ENCODE assay signal across 21 cellular contexts in genomic region chr3:52434491-52435115, GRCh38. TPM values are rescaled to one million over a fixed set of nuclear protein-coding genes. Genes with fewer than 3 reads are reported as not detected.
A peak's percentile ranks its signal among the peaks of the same experiment; 100 is the strongest.
DNase-seq lines count a peak whose midpoint lies in the region; ATAC-seq and TF ChIP-seq lines count a peak whose summit lies in the region.
"Had no signal": no experiment of that assay in that cellular context is flagged by ENCODE, and none has a peak within 500 bp of the region (broad histone marks: within the 10 kb centered on the region; RNA-seq: fewer than 3 reads in every experiment).

No MANE protein-coding gene starts in this region.

- BruUV-seq in mammary epithelial cell (replicated peaks; lab: Mats Ljungman, UMichigan): no TSS peak

- H3K9me2 ChIP-seq in MM.1S (replicated peaks; ENCODE audit: insufficient read depth, low read length): no peaks in the 10 kb centered on the region

- H3K27me3 Mint-ChIP-seq in neural progenitor cell (ENCODE audit: insufficient read depth, low read depth): peaks cover 9% of the 10 kb centered on the region
- H3K27me3 Mint-ChIP-seq: CD4-positive, alpha-beta memory T cell had no signal

- peak overlapping the region; percentile 13 for H3K27ac Mint-ChIP-seq in neural progenitor cell
- H3K27ac Mint-ChIP-seq: activated naive CD4-positive, alpha-beta T cell treated with anti-CD3 and anti-CD28 coated beads, Interleukin-2, amount 10 ng/mL, durations not matched to agents 7 days and 5 days; stimulated activated naive B cell treated with anti-CD40 and anti-IgM and Interleukin-4, amounts not matched to agents 10 μg/mL and 1 μg/mL and 100 μg/mL, for 72 hours had no signal

- H3K4me2 ChIP-seq in mammary epithelial cell (ENCODE audit: insufficient read depth, low read depth, low read length) (no peak overlapping the region), neural progenitor cell (no peak overlapping the region), MM.1S (ENCODE audit: low read depth, low read length) (no peak overlapping the region)

- CTCF ChIA-PET in mammary epithelial cell (lab: Charles Lee; ENCODE audit: low non-redundant PET): no interaction called here

- H3K9me3 ChIP-seq in left ventricle myocardium inferior (replicated peaks) (no peaks in the 10 kb centered on the region), mammary epithelial cell (replicated peaks; ENCODE audit: insufficient read depth, low read length) (no peaks in the 10 kb centered on the region), neural progenitor cell (ENCODE audit: low read depth) (no peaks in the 10 kb centered on the region), upper lobe of right lung (no peaks in the 10 kb centered on the region), HAP-1 (no peaks in the 10 kb centered on the region), MM.1S (replicated peaks; ENCODE audit: insufficient read depth, low read length) (no peaks in the 10 kb centered on the region)
- H3K9me3 ChIP-seq: ascending aorta, ovary had no signal

- H3K27ac ChIP-seq in left ventricle myocardium inferior (replicated peaks) (peak overlapping the region; percentile 79), mammary epithelial cell (ENCODE audit: insufficient read depth, low read depth, low read length) (no peak overlapping the region), neural progenitor cell (peak overlapping the region; percentile 34), upper lobe of right lung (no peak overlapping the region), MM.1S (ENCODE audit: low read length) (no peak overlapping the region)
- H3K27ac ChIP-seq: ascending aorta had no signal

- dilution Hi-C loops in mammary epithelial cell (cut with HindIII; ENCODE audit: low sequenced_read_pairs): no loop called here

- H3F3A ChIP-seq in neural progenitor cell (ENCODE audit: low read depth): peaks cover 17% of the 10 kb centered on the region
- no peaks in the 10 kb centered on the region for H3F3A ChIP-seq in MM.1S (ENCODE audit: insufficient read depth, low read length)

- ATAC-seq in Right ventricle myocardium inferior: no peak
- no peak for ATAC-seq in upper lobe of right lung
- ATAC-seq in GM18498 (IDR thresholded peaks at IDR 0.05; ENCODE audit: unreplicated experiment): no peak
- ATAC-seq: stimulated activated naive B cell treated with anti-CD40 and anti-IgM and Interleukin-4, amounts not matched to agents 10 μg/mL and 1 μg/mL and 100 μg/mL, for 72 hours had no signal

- H3K4me3 Mint-ChIP-seq in neural progenitor cell: no peak overlapping the region
- H3K4me3 Mint-ChIP-seq: activated naive CD4-positive, alpha-beta T cell treated with anti-CD3 and anti-CD28 coated beads, Interleukin-2, amount 10 ng/mL, durations not matched to agents 7 days and 5 days; CD4-positive, alpha-beta memory T cell; stimulated activated naive B cell treated with anti-CD40 and anti-IgM and Interleukin-4, amounts not matched to agents 10 μg/mL and 1 μg/mL and 100 μg/mL, for 72 hours had no signal

- peaks cover 92% of the 10 kb centered on the region for H3K4me1 ChIP-seq in left ventricle myocardium inferior
- H3K4me1 ChIP-seq in mammary epithelial cell (ENCODE audit: insufficient read depth, low read length): peaks cover 25% of the 10 kb centered on the region
- H3K4me1 ChIP-seq in neural progenitor cell: peaks cover 18% of the 10 kb centered on the region
- peaks cover 22% of the 10 kb centered on the region for H3K4me1 ChIP-seq in upper lobe of right lung
- no peaks in the 10 kb centered on the region for H3K4me1 ChIP-seq in HAP-1
- no peaks in the 10 kb centered on the region for H3K4me1 ChIP-seq in MM.1S (ENCODE audit: low read length)
- H3K4me1 ChIP-seq: ascending aorta had no signal

- H3K36me3 Mint-ChIP-seq in neural progenitor cell: no peaks in the 10 kb centered on the region
- H3K36me3 Mint-ChIP-seq: activated naive CD4-positive, alpha-beta T cell treated with anti-CD3 and anti-CD28 coated beads, Interleukin-2, amount 10 ng/mL, durations not matched to agents 7 days and 5 days; CD4-positive, alpha-beta memory T cell; stimulated activated naive B cell treated with anti-CD40 and anti-IgM and Interleukin-4, amounts not matched to agents 10 μg/mL and 1 μg/mL and 100 μg/mL, for 72 hours had no signal

- in situ Hi-C loops in mammary epithelial cell (cut with MboI; ENCODE audit: low sequenced_read_pairs in 2 of 2): no loop called here
- in situ Hi-C loops in HAP-1 (cut with MboI; ENCODE audit: low sequenced_read_pairs): no loop called here

- TF ChIP-seq CTCF in left ventricle myocardium inferior (IDR thresholded peaks at IDR 0.05; ENCODE audit: borderline replicate concordance) (no peak), mammary epithelial cell (conservative IDR thresholded peaks at IDR 0.05 in 1 of 2, IDR thresholded peaks at IDR 0.05 in 1 of 2; ENCODE audit: extremely low read depth in 1 of 2, insufficient read depth in 1 of 2, low read depth in 1 of 2, low read length in 2 of 2) (no peak), neural progenitor cell (IDR thresholded peaks at IDR 0.05) (no peak), upper lobe of right lung (IDR thresholded peaks at IDR 0.05) (no peak), MM.1S (IDR thresholded peaks at IDR 0.05; ENCODE audit: low read length) (no peak)

- H2AFZ ChIP-seq in mammary epithelial cell (ENCODE audit: low read depth, low read length) (peak overlapping the region; percentile 69), neural progenitor cell (replicated peaks) (no peak overlapping the region), MM.1S (ENCODE audit: low read length) (no peak overlapping the region)

- no peaks in the 10 kb centered on the region for H3K79me2 ChIP-seq in mammary epithelial cell (ENCODE audit: insufficient read depth, low read length)
- H3K79me2 ChIP-seq in neural progenitor cell (ENCODE audit: low read depth): no peaks in the 10 kb centered on the region
- no peaks in the 10 kb centered on the region for H3K79me2 ChIP-seq in MM.1S (ENCODE audit: low read length)

- H3K27me3 ChIP-seq in left ventricle myocardium inferior (ENCODE audit: low read depth) (no peaks in the 10 kb centered on the region), mammary epithelial cell (ENCODE audit: insufficient read depth, low read length) (no peaks in the 10 kb centered on the region), neural progenitor cell (no peaks in the 10 kb centered on the region), upper lobe of right lung (no peaks in the 10 kb centered on the region), HAP-1 (ENCODE audit: low read depth) (no peaks in the 10 kb centered on the region), MM.1S (replicated peaks; ENCODE audit: insufficient read depth, low read length) (no peaks in the 10 kb centered on the region)
- H3K27me3 ChIP-seq: ascending aorta, ovary had no signal

- no peak for DNase-seq in left ventricle myocardium inferior
- DNase-seq in Right ventricle myocardium inferior (ENCODE audit: missing footprints): no peak
- no peak for DNase-seq in mammary epithelial cell
- no peak for DNase-seq in neural progenitor cell (ENCODE audit: low spot score)
- DNase-seq in upper lobe of right lung: peak; percentile 43
- DNase-seq in HAP-1 (ENCODE audit: low spot score in 2 of 2): no peak
- DNase-seq in MM.1S: no peak
- DNase-seq: activated naive CD4-positive, alpha-beta T cell treated with anti-CD3 and anti-CD28 coated beads, Interleukin-2, amount 10 ng/mL, durations not matched to agents 7 days and 5 days; GDM1; NCI-H187 treated with DMSO at 0.1 percent for 48 hours; NCI-H774; SIG-M5; stimulated activated CD4-positive, alpha-beta T cell treated with anti-CD3 and anti-CD28 coated beads, Interleukin-2, amount 100 ng/mL, for 24 hours; stimulated activated naive B cell treated with anti-CD40 and anti-IgM and Interleukin-4, amounts not matched to agents 10 μg/mL and 1 μg/mL and 100 μg/mL, for 72 hours had no signal

- intact Hi-C loops in left ventricle myocardium inferior (cut with micrococcal nuclease): no loop called here
- intact Hi-C loops in Right ventricle myocardium inferior (cut with DNase I): no loop called here
- intact Hi-C loops in mammary epithelial cell (cut with micrococcal nuclease): no loop called here
- intact Hi-C loops in upper lobe of right lung (cut with DNase I): no loop called here

- 95% methylated on average over 5 of the region's 9 CpGs for WGBS in mammary epithelial cell (ENCODE audit: low coverage, missing lambda C conversion rate)

- H3K4me3 ChIP-seq in left ventricle myocardium inferior (no peak overlapping the region), mammary epithelial cell (replicated peaks in 1 of 3; ENCODE audit: insufficient read depth in 1 of 3, low read depth in 2 of 3, low read length in 3 of 3) (no peak overlapping the region), neural progenitor cell (no peak overlapping the region), upper lobe of right lung (no peak overlapping the region), HAP-1 (no peak overlapping the region), MM.1S (ENCODE audit: low read length) (no peak overlapping the region)
- H3K4me3 ChIP-seq: ascending aorta, lung, ovary had no signal

- H4K20me1 ChIP-seq in mammary epithelial cell (ENCODE audit: insufficient read depth, low read length): no peaks in the 10 kb centered on the region
- H4K20me1 ChIP-seq in neural progenitor cell (ENCODE audit: low read depth): no peaks in the 10 kb centered on the region
- no peaks in the 10 kb centered on the region for H4K20me1 ChIP-seq in MM.1S (ENCODE audit: insufficient read depth, low read length)

- H3K36me3 ChIP-seq in left ventricle myocardium inferior: peaks cover 2% of the 10 kb centered on the region
- no peaks in the 10 kb centered on the region for H3K36me3 ChIP-seq in mammary epithelial cell (ENCODE audit: insufficient read depth, low read length)
- H3K36me3 ChIP-seq in neural progenitor cell: no peaks in the 10 kb centered on the region
- H3K36me3 ChIP-seq in upper lobe of right lung: no peaks in the 10 kb centered on the region
- no peaks in the 10 kb centered on the region for H3K36me3 ChIP-seq in HAP-1 (replicated peaks)
- no peaks in the 10 kb centered on the region for H3K36me3 ChIP-seq in MM.1S (replicated peaks; ENCODE audit: insufficient read depth, low read length)
- H3K36me3 ChIP-seq: ascending aorta, ovary had no signal

- H3K9me3 Mint-ChIP-seq in neural progenitor cell: no peaks in the 10 kb centered on the region
- H3K9me3 Mint-ChIP-seq: activated naive CD4-positive, alpha-beta T cell treated with anti-CD3 and anti-CD28 coated beads, Interleukin-2, amount 10 ng/mL, durations not matched to agents 7 days and 5 days; CD4-positive, alpha-beta memory T cell; stimulated activated naive B cell treated with anti-CD40 and anti-IgM and Interleukin-4, amounts not matched to agents 10 μg/mL and 1 μg/mL and 100 μg/mL, for 72 hours had no signal

- H3K9ac ChIP-seq in mammary epithelial cell (ENCODE audit: insufficient read depth, low read length) (no peak overlapping the region), neural progenitor cell (no peak overlapping the region), MM.1S (ENCODE audit: low read length) (no peak overlapping the region)

- H3K4me1 Mint-ChIP-seq in neural progenitor cell: peaks cover 31% of the 10 kb centered on the region
- H3K4me1 Mint-ChIP-seq: stimulated activated naive B cell treated with anti-CD40 and anti-IgM and Interleukin-4, amounts not matched to agents 10 μg/mL and 1 μg/mL and 100 μg/mL, for 72 hours had no signal

RNA-seq across cellular contexts. Expression of gene SEMA3G, which starts 10.3 kb away (rescaled TPM):
- total RNA-seq in left ventricle myocardium inferior (9.2 TPM), Right ventricle myocardium inferior (12.3 TPM), mammary epithelial cell (under 1 TPM; 0.45 to 0.50 TPM), neural progenitor cell (ENCODE audit: low replicate concordance) (0.79 and 3.4 TPM in 2 replicates), upper lobe of right lung (27.6 TPM)
- 0.24 TPM for polyA plus RNA-seq in mammary epithelial cell
- not detected for polyA minus RNA-seq in mammary epithelial cell
- total RNA-seq: T-helper 1 cell treated with Interleukin-12 subunit alpha and Interleukin-12 subunit beta and Interleukin-4 antibody, amounts not matched to agents 30 ng/mL and 1 ng/mL, for 36 hours had no signal
- polyA plus RNA-seq: AG04450 had no signal

RNA-seq across cellular contexts. Expression of gene TNNC1, which starts 19.2 kb away (rescaled TPM):
- total RNA-seq in left ventricle myocardium inferior (8,962 TPM), Right ventricle myocardium inferior (9,051 TPM), mammary epithelial cell (under 1 TPM; 0.33 to 0.85 TPM), neural progenitor cell (ENCODE audit: low replicate concordance) (0.67 and 5.8 TPM in 2 replicates), upper lobe of right lung (88.9 TPM)
- 0.15 TPM for polyA plus RNA-seq in mammary epithelial cell
- not detected for polyA minus RNA-seq in mammary epithelial cell

RNA-seq across cellular contexts. Expression of gene NISCH, which starts 20.8 kb away (rescaled TPM):
- 44.3 TPM for total RNA-seq in left ventricle myocardium inferior
- 45.6 TPM for total RNA-seq in Right ventricle myocardium inferior
- total RNA-seq in mammary epithelial cell: 100 to 1,000 TPM in 1 of 2 donors, 10 to 100 TPM in 1; 79.7 to 123 TPM
- polyA plus RNA-seq in mammary epithelial cell: 43.9 TPM
- polyA minus RNA-seq in mammary epithelial cell: 103 TPM
- 80.5 and 146 TPM in 2 replicates for total RNA-seq in neural progenitor cell (ENCODE audit: low replicate concordance)
- 94.6 TPM for total RNA-seq in upper lobe of right lung

RNA-seq across cellular contexts. Expression of gene PHF7, which starts 24.1 kb away (rescaled TPM):
- total RNA-seq in left ventricle myocardium inferior (16.8 TPM), Right ventricle myocardium inferior (13.7 TPM), mammary epithelial cell (10 to 100 TPM in 1 of 2 donors, 1 to 10 TPM in 1; 8.5 to 12.8 TPM), neural progenitor cell (ENCODE audit: low replicate concordance) (9.9 and 13.0 TPM in 2 replicates), upper lobe of right lung (6.8 TPM)
- polyA plus RNA-seq in mammary epithelial cell: 6.7 TPM
- 8.1 TPM for polyA minus RNA-seq in mammary epithelial cell
- total RNA-seq: ascending aorta had no signal

RNA-seq across cellular contexts. Expression of gene BAP1, which starts 24.8 kb away (rescaled TPM):
- total RNA-seq in left ventricle myocardium inferior (54.2 TPM), Right ventricle myocardium inferior (53.3 TPM), mammary epithelial cell (100 to 1,000 TPM in 1 of 2 donors, 10 to 100 TPM in 1; 50.2 to 120 TPM), neural progenitor cell (ENCODE audit: low replicate concordance) (55.5 and 102 TPM in 2 replicates), upper lobe of right lung (71.4 TPM)
- polyA plus RNA-seq in mammary epithelial cell: 56.6 TPM
- 107 TPM for polyA minus RNA-seq in mammary epithelial cell

Comparison
In these comparisons a context has a peak if more than half of its experiments do, and no peak if none do; other contexts are left out.
1. H3K27ac ChIP-seq: peak in left ventricle myocardium inferior (single experiment) and neural progenitor cell (single experiment); none in mammary epithelial cell (single experiment), upper lobe of right lung (single experiment) and MM.1S (single experiment).
2. RNA of gene TNNC1, which starts 19.2 kb away (total RNA-seq): 9,051 TPM in Right ventricle myocardium inferior (single experiment) and 8,962 TPM in left ventricle myocardium inferior (single experiment); 88.9 TPM in upper lobe of right lung (single experiment), 0.33 to 0.85 TPM in mammary epithelial cell and 0.67 to 5.8 TPM in neural progenitor cell; every median in the first group is over 10 times any median in the second.